40 cellular contexts compared by ENCODE assay signal in the genomic region with DNA sequence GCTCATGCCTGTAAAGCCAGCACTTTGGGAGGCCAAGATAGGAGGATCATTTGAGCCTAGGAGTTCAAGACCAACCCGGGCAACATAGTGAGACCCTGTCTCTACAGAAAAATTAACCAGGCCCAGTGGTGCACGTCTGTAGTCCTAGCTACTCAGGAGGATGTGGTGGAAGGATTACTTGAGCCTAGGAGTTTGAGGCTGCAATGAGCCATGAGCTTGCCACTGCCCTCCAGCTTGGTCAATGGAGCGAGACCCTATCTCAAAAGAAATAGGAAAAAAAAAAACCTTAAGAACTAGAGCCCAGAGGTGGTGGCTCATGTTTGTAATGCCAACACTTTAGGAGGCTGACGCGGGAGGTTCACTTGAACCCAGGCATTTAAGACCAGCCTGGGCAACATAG. TPM values are rescaled to one million over a fixed set of nuclear protein-coding genes. Genes with fewer than 3 reads are reported as not detected.
"Had no signal": no experiment of that assay in that cellular context is flagged by ENCODE, and none has a peak within 500 bp of the region (broad histone marks: within the 10 kb centered on the region; RNA-seq: fewer than 3 reads in every experiment).

No MANE protein-coding gene starts in this region.

- H3K27ac ChIP-seq: adrenal gland, body of pancreas, heart left ventricle, left lung, lower lobe of right lung, sigmoid colon, suprapubic skin, tibial artery had no signal

- DNase-seq: activated CD4-positive, alpha-beta memory T cell treated with anti-CD3 and anti-CD28 coated beads for 36 hours; activated CD4-positive, alpha-beta T cell treated with anti-CD3 and anti-CD28 coated beads, Interleukin-2, amount 10 ng/mL, durations not matched to agents 24 days and 14 days; activated CD4-positive, CD25-positive, alpha-beta regulatory T cell treated with anti-CD3 and anti-CD28 coated beads, Interleukin-2, amount 50 U/mL, for 72 hours; activated CD8-positive, alpha-beta memory T cell treated with anti-CD3 and anti-CD28 coated beads, Interleukin-2, amount 50 U/mL, for 4 hours; activated effector memory CD4-positive, alpha-beta T cell treated with anti-CD3 and anti-CD28 coated beads, Interleukin-2, amount 50 U/mL, for 16 hours; activated naive CD4-positive, alpha-beta T cell treated with anti-CD3 and anti-CD28 coated beads for 36 hours; activated naive CD8-positive, alpha-beta T cell treated with anti-CD3 and anti-CD28 coated beads for 36 hours; activated T-cell treated with anti-CD3 and anti-CD28 coated beads, Interleukin-2, amount 50 U/mL, for 1 hour; adrenal gland; aorta; body of pancreas; dermis blood vessel endothelial cell; effector CD8-positive, alpha-beta T cell; erythroblast; heart left ventricle; hypothalamus; immature natural killer cell; kidney; left lung; lower lobe of right lung; mucosa of descending colon; retina; sigmoid colon; small intestine; stimulated activated CD4-positive, alpha-beta T cell treated with anti-CD3 and anti-CD28 coated beads, Interleukin-15, amount 100 ng/mL, for 24 hours; stimulated activated CD4-positive, alpha-beta T cell treated with anti-CD3 and anti-CD28 coated beads, Interleukin-2, amount 100 ng/mL, for 24 hours; stimulated activated naive CD4-positive, alpha-beta T cell; T-helper 17 cell; tibial artery had no signal

- H3K27me3 ChIP-seq: body of pancreas, left lung, sigmoid colon, suprapubic skin, tibial artery had no signal

- H3K36me3 ChIP-seq: adrenal gland, heart left ventricle, left lung, lower lobe of right lung, sigmoid colon, suprapubic skin, tibial artery had no signal

- ATAC-seq: body of pancreas, heart left ventricle, left lung, lower lobe of right lung, mucosa of descending colon, T-helper 17 cell had no signal

- H3K4me3 ChIP-seq: adrenal gland, body of pancreas, heart left ventricle, left lung, lower lobe of right lung, mucosa of descending colon, sigmoid colon, suprapubic skin, tibial artery had no signal

- H3K9me3 ChIP-seq: adrenal gland, body of pancreas, heart left ventricle, left lung, lower lobe of right lung, mucosa of descending colon, sigmoid colon, suprapubic skin, tibial artery had no signal

- FAIRE-seq: colon, kidney, small intestine had no signal

- H3K4me1 ChIP-seq: adrenal gland, body of pancreas, heart left ventricle, left lung, lower lobe of right lung, sigmoid colon, suprapubic skin, tibial artery had no signal

RNA-seq across cellular contexts. Expression of gene STRA8, which starts 2.2 kb away (rescaled TPM):
- total RNA-seq: activated CD4-positive, alpha-beta memory T cell treated with anti-CD3 and anti-CD28 coated beads for 36 hours; activated CD4-positive, alpha-beta T cell treated with anti-CD3 and anti-CD28 coated beads, Interleukin-2, amount 10 ng/mL, durations not matched to agents 24 days and 14 days; activated CD8-positive, alpha-beta memory T cell treated with anti-CD3 and anti-CD28 coated beads for 36 hours; activated naive CD4-positive, alpha-beta T cell treated with anti-CD3 and anti-CD28 coated beads for 36 hours; activated naive CD8-positive, alpha-beta T cell treated with anti-CD3 and anti-CD28 coated beads for 36 hours; activated T-helper 1 cell treated with anti-CD3 and anti-CD28 coated beads, Interleukin-12 subunit alpha, Interleukin-12 subunit beta, Interleukin-2, Interleukin-4 antibody, amounts not matched to agents 30 ng/mL and 10 ng/mL and 1 ng/mL, durations not matched to agents 14 hours and 24 hours and 36 hours; adrenal gland; aorta; body of pancreas; dermis blood vessel endothelial cell; fibroblast of lung; fibroblast of villous mesenchyme; heart left ventricle; kidney; left lung; lower lobe of right lung; mesenteric fat pad; mucosa of descending colon; myocyte; osteoblast; progenitor cell of endocrine pancreas; sigmoid colon; T-helper 17 cell; ureter had no signal
- polyA plus RNA-seq: adrenal gland, aorta, fibroblast of lung, heart left ventricle, immature natural killer cell, sigmoid colon, small intestine had no signal
